8 cellular contexts compared by ENCODE assay signal in the genomic region with DNA sequence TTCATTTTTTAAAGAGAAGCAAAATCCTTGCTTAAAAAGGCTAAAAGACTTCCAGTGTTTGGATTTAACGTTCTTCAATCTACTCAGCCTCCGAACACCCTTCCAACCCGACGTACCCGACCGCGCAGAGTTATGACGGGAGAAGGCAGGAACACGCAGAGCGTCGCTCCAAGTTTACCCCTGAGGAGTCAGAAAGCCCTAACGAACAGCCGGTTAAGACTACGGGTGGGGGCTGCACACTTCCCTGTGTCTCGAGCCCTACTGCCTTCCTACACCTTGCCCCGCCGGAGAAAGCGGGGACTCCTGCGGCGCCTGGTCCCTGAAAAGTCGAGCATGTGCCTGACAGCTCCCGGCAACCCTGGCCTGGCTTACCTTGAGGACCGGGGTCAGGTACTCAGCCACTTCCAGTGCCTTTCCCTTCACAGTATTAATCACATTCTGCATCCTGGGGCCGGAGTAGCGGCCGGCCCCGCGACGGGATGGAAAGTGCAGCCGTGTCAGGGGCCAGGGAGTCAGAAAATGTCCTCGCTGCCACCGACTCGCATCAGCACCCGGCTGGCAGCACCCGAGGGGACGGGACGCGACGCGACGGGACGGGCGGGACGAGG. TPM values are rescaled to one million over a fixed set of nuclear protein-coding genes. Genes with fewer than 3 reads are reported as not detected.
A peak's percentile ranks its signal among the peaks of the same experiment; 100 is the strongest.
DNase-seq lines count a peak whose midpoint lies in the region; ATAC-seq and TF ChIP-seq lines count a peak whose summit lies in the region.

No MANE protein-coding gene starts in this region.

- peaks cover 22 to 35% of the 10 kb centered on the region in 2 donors for H3K4me1 ChIP-seq in duodenal mucosa (ENCODE audit: control insufficient read depth in 1 of 2, insufficient read depth in 2 of 2, low read length in 2 of 2)
- peaks cover 1 to 10% of the 10 kb centered on the region in 2 donors for H3K4me1 ChIP-seq in lung (ENCODE audit: control insufficient read depth in 2 of 2, insufficient read depth in 2 of 2, low read length in 2 of 2)

- no peak for TF ChIP-seq CTCF in AG09319 (IDR thresholded peaks at IDR 0.05; ENCODE audit: low read depth, low read length)
- TF ChIP-seq CTCF in lung (IDR thresholded peaks at IDR 0.05; ENCODE audit: control extremely low read depth, extremely low read depth): no peak

- H3K4me3 ChIP-seq in duodenal mucosa (ENCODE audit: low read depth in 1 of 2, low read length in 2 of 2) (peak overlapping the region; percentile 98 to 99), lung (peak overlapping the region; percentile 90)

- H3K27me3 ChIP-seq in duodenal mucosa (ENCODE audit: control insufficient read depth in 1 of 2, insufficient read depth in 2 of 2, low read length in 2 of 2) (no peaks in the 10 kb centered on the region), lung (ENCODE audit: control insufficient read depth, insufficient read depth) (no peaks in the 10 kb centered on the region)

- H3K9ac ChIP-seq in duodenal mucosa (ENCODE audit: low read depth in 1 of 2, low read length in 2 of 2): peak overlapping the region; percentile 86 to 95

- ATAC-seq in GM18867 (IDR thresholded peaks at IDR 0.05; ENCODE audit: unreplicated experiment) (peak; percentile 26), HG03097 (IDR thresholded peaks at IDR 0.05; ENCODE audit: low FRiP score, unreplicated experiment) (peak; percentile 22), lung (ENCODE audit: insufficient read depth, low FRiP score) (peak; percentile 67)

- H3K27ac ChIP-seq in duodenal mucosa (ENCODE audit: low read depth, low read length) (peak overlapping the region; percentile 98), lung (ENCODE audit: low read depth in 1 of 2, low read length in 1 of 2) (peak overlapping the region; percentile 83 to 97)

- H3K36me3 ChIP-seq in duodenal mucosa (ENCODE audit: control insufficient read depth in 1 of 2, insufficient read depth in 2 of 2, low read length in 2 of 2) (no peaks in the 10 kb centered on the region), lung (ENCODE audit: control insufficient read depth in 2 of 2, insufficient read depth in 2 of 2, low read length in 2 of 2) (no peaks in the 10 kb centered on the region)

- WGBS in lung, 2 donors: 0% methylated on average over 44 of the region's 44 CpGs

- H3K9me3 ChIP-seq in duodenal mucosa (ENCODE audit: control insufficient read depth in 1 of 2, low read length in 2 of 2) (no peaks in the 10 kb centered on the region), lung (ENCODE audit: control insufficient read depth in 2 of 2, insufficient read depth in 1 of 2, low read length in 1 of 2) (no peaks in the 10 kb centered on the region)

- DNase-seq in AG09319 (ENCODE audit: extremely low read depth, low read depth) (peak; percentile 40), NCI-H345 (lab: John Stamatoyannopoulos, UW) (peak; percentile 36), lung (ENCODE audit: low spot score) (peak; percentile 81)
- DNase-seq in activated CD4-positive, alpha-beta T cell treated with anti-CD3 and anti-CD28 coated beads for 4 hours: peak; percentile 62 to 83
- DNase-seq in stimulated activated CD4-positive, alpha-beta T cell treated with anti-CD3 and anti-CD28 coated beads, TNF-alpha, amount 100 ng/mL, for 24 hours (ENCODE audit: low read depth in 3 of 3): peak; percentile 46 to 78 (median 63)

RNA-seq across cellular contexts. Expression of a gene that starts 0.6 kb away (rescaled TPM):
- 10 to 100 TPM; 43.3 to 54.9 TPM for total RNA-seq in lung
- 10 to 100 TPM; 29.4 to 80.9 TPM for polyA plus RNA-seq in lung

RNA-seq across cellular contexts. Expression of a gene that starts 0.7 kb away (rescaled TPM):
- 10 to 100 TPM; 33.3 to 63.3 TPM for total RNA-seq in lung
- polyA plus RNA-seq in lung: 10 to 100 TPM; 11.1 to 16.9 TPM

Comparison
In these comparisons a context has a peak if more than half of its experiments do, and no peak if none do; other contexts are left out.
1. Peak in every context shown above with its lines: DNase-seq, ATAC-seq, H3K4me3 ChIP-seq and H3K27ac ChIP-seq.